12 cellular contexts compared by ENCODE assay signal in genomic region chr7:57308631-57309408, GRCh38.
A peak's percentile ranks its signal among the peaks of the same experiment; 100 is the strongest.
DNase-seq lines count a peak whose midpoint lies in the region; ATAC-seq and TF ChIP-seq lines count a peak whose summit lies in the region.
"Had no signal": no experiment of that assay in that cellular context is flagged by ENCODE, and none has a peak within 500 bp of the region (broad histone marks: within the 10 kb centered on the region; RNA-seq: fewer than 3 reads in every experiment).

No MANE protein-coding gene starts in this region.

- no peak overlapping the region for H3K4me2 ChIP-seq in SU-DHL-6 (ENCODE audit: low read depth, low read length, poor library complexity, severe bottlenecking)
- H3K4me2 ChIP-seq: BLaER1 treated with 17β-estradiol and CSF1 and Interleukin-3, amounts not matched to agents 10 nM and 100 nM had no signal

- intact Hi-C loops in psoas muscle (cut with DNase I) = loop anchor here (5.0 to 10.0 kb wide), 3 partner anchors 56 to 176 kb away; no protein-coding TSS in a partner anchor

- no peak overlapping the region for H3K27ac Mint-ChIP-seq in activated naive CD8-positive, alpha-beta T cell treated with anti-CD3 and anti-CD28 coated beads, Interleukin-2, amount 50 U/mL, for 24 hours
- no peak overlapping the region for H3K27ac Mint-ChIP-seq in activated naive CD8-positive, alpha-beta T cell treated with anti-CD3 and anti-CD28 coated beads for 36 hours
- H3K27ac Mint-ChIP-seq: stimulated activated memory B cell treated with anti-CD40 and anti-IgM and Interleukin-4, amounts not matched to agents 10 μg/mL and 1 μg/mL and 100 μg/mL, for 72 hours had no signal

- WGBS in psoas muscle, 3 donors = 60 to 66% (median 61%) methylated on average over 20 of the region's 20 CpGs

- no peaks in the 10 kb centered on the region for H3K36me3 Mint-ChIP-seq in activated naive CD8-positive, alpha-beta T cell treated with anti-CD3 and anti-CD28 coated beads, Interleukin-2, amount 50 U/mL, for 24 hours (ENCODE audit: low read depth)
- H3K36me3 Mint-ChIP-seq in activated naive CD8-positive, alpha-beta T cell treated with anti-CD3 and anti-CD28 coated beads for 36 hours = no peaks in the 10 kb centered on the region
- H3K36me3 Mint-ChIP-seq: stimulated activated memory B cell treated with anti-CD40 and anti-IgM and Interleukin-4, amounts not matched to agents 10 μg/mL and 1 μg/mL and 100 μg/mL, for 72 hours had no signal

- DNase-seq in activated naive CD8-positive, alpha-beta T cell treated with anti-CD3 and anti-CD28 coated beads, Interleukin-2, amount 50 U/mL, for 24 hours = peak; percentile 4
- no peak for DNase-seq in activated naive CD8-positive, alpha-beta T cell treated with anti-CD3 and anti-CD28 coated beads for 36 hours
- DNase-seq in HFF-Myc (ENCODE audit: extremely low read depth, low read depth) = no peak
- DNase-seq in psoas muscle = no peak
- no peak for DNase-seq in NCI-H2081 treated with DMSO at 0.1 percent for 48 hours (lab: John Stamatoyannopoulos, UW)
- no peak for DNase-seq in NCI-H524 (lab: John Stamatoyannopoulos, UW)
- DNase-seq in amniotic stem cell (lab: John Stamatoyannopoulos, UW) = no peak
- DNase-seq: effector CD8-positive, alpha-beta T cell; NCI-H510A treated with DMSO at 0.1 percent for 48 hours had no signal

- H3K4me1 ChIP-seq in psoas muscle = no peaks in the 10 kb centered on the region

- peak; percentile 22 for TF ChIP-seq CTCF in HFF-Myc (IDR thresholded peaks at IDR 0.05; ENCODE audit: low read depth, low read length, missing control alignments)
- peak; percentile 66 for TF ChIP-seq CTCF in SU-DHL-6 (IDR thresholded peaks at IDR 0.05; ENCODE audit: insufficient read depth, low read length, poor library complexity, severe bottlenecking)
- peak; percentile 25 for TF ChIP-seq CTCF in psoas muscle (IDR thresholded peaks at IDR 0.05)

- H3K27ac ChIP-seq in SU-DHL-6 (ENCODE audit: low read depth, low read length) = no peak overlapping the region
- no peak overlapping the region for H3K27ac ChIP-seq in psoas muscle
- H3K27ac ChIP-seq: BLaER1 treated with 17β-estradiol and CSF1 and Interleukin-3, amounts not matched to agents 10 nM and 100 nM had no signal

- H3F3A ChIP-seq in SU-DHL-6 (ENCODE audit: insufficient read depth) = no peaks in the 10 kb centered on the region

- H3K9me2 ChIP-seq in SU-DHL-6 (replicated peaks; ENCODE audit: insufficient read depth, low read length) = no peaks in the 10 kb centered on the region

- H3K4me3 Mint-ChIP-seq in activated naive CD8-positive, alpha-beta T cell treated with anti-CD3 and anti-CD28 coated beads, Interleukin-2, amount 50 U/mL, for 24 hours = no peak overlapping the region
- H3K4me3 Mint-ChIP-seq in activated naive CD8-positive, alpha-beta T cell treated with anti-CD3 and anti-CD28 coated beads for 36 hours = no peak overlapping the region
- H3K4me3 Mint-ChIP-seq: stimulated activated memory B cell treated with anti-CD40 and anti-IgM and Interleukin-4, amounts not matched to agents 10 μg/mL and 1 μg/mL and 100 μg/mL, for 72 hours had no signal

- H3K4me3 ChIP-seq in HFF-Myc (replicated peaks; ENCODE audit: low read depth, low read length) = no peak overlapping the region
- H3K4me3 ChIP-seq in SU-DHL-6 (ENCODE audit: insufficient read depth, low read length, poor library complexity, severe bottlenecking) = no peak overlapping the region
- no peak overlapping the region for H3K4me3 ChIP-seq in psoas muscle
- H3K4me3 ChIP-seq: BLaER1 treated with 17β-estradiol and CSF1 and Interleukin-3, amounts not matched to agents 10 nM and 100 nM had no signal

- H3K27me3 Mint-ChIP-seq in activated naive CD8-positive, alpha-beta T cell treated with anti-CD3 and anti-CD28 coated beads, Interleukin-2, amount 50 U/mL, for 24 hours = no peaks in the 10 kb centered on the region
- no peaks in the 10 kb centered on the region for H3K27me3 Mint-ChIP-seq in activated naive CD8-positive, alpha-beta T cell treated with anti-CD3 and anti-CD28 coated beads for 36 hours
- H3K27me3 Mint-ChIP-seq: stimulated activated memory B cell treated with anti-CD40 and anti-IgM and Interleukin-4, amounts not matched to agents 10 μg/mL and 1 μg/mL and 100 μg/mL, for 72 hours had no signal

- H3K79me2 ChIP-seq in SU-DHL-6 (ENCODE audit: insufficient read depth, low read length) = no peaks in the 10 kb centered on the region

- ATAC-seq in activated naive CD8-positive, alpha-beta T cell treated with anti-CD3 and anti-CD28 coated beads, Interleukin-2, amount 50 U/mL, for 24 hours = no peak
- ATAC-seq in psoas muscle = peak; percentile 19 to 64 (median 39)
- ATAC-seq: stimulated activated memory B cell treated with anti-CD40 and anti-IgM and Interleukin-4, amounts not matched to agents 10 μg/mL and 1 μg/mL and 100 μg/mL, for 72 hours had no signal

- no peaks in the 10 kb centered on the region for H3K9me3 ChIP-seq in SU-DHL-6 (ENCODE audit: insufficient read depth, low read length)
- H3K9me3 ChIP-seq in psoas muscle = no peaks in the 10 kb centered on the region

- H3K36me3 ChIP-seq in SU-DHL-6 (ENCODE audit: low read length) = no peaks in the 10 kb centered on the region
- H3K36me3 ChIP-seq in psoas muscle (ENCODE audit: insufficient read depth in 1 of 2, low read depth in 1 of 2) = no peaks in the 10 kb centered on the region
- H3K36me3 ChIP-seq: BLaER1 treated with 17β-estradiol and CSF1 and Interleukin-3, amounts not matched to agents 10 nM and 100 nM had no signal

- H3K27me3 ChIP-seq in SU-DHL-6 (ENCODE audit: low read length) (no peaks in the 10 kb centered on the region), psoas muscle (ENCODE audit: insufficient read depth in 3 of 3, low read length in 2 of 3) (no peaks in the 10 kb centered on the region)
- H3K27me3 ChIP-seq: BLaER1 treated with 17β-estradiol and CSF1 and Interleukin-3, amounts not matched to agents 10 nM and 100 nM had no signal

- no peak overlapping the region for H3K9ac ChIP-seq in SU-DHL-6 (ENCODE audit: low read length)
- H3K9ac ChIP-seq: BLaER1 treated with 17β-estradiol and CSF1 and Interleukin-3, amounts not matched to agents 10 nM and 100 nM had no signal

- peaks cover 30% of the 10 kb centered on the region for H3K9me3 Mint-ChIP-seq in activated naive CD8-positive, alpha-beta T cell treated with anti-CD3 and anti-CD28 coated beads, Interleukin-2, amount 50 U/mL, for 24 hours
- H3K9me3 Mint-ChIP-seq in activated naive CD8-positive, alpha-beta T cell treated with anti-CD3 and anti-CD28 coated beads for 36 hours = peaks cover 23% of the 10 kb centered on the region

- H3K4me1 Mint-ChIP-seq in activated naive CD8-positive, alpha-beta T cell treated with anti-CD3 and anti-CD28 coated beads, Interleukin-2, amount 50 U/mL, for 24 hours = no peaks in the 10 kb centered on the region
- H3K4me1 Mint-ChIP-seq in activated naive CD8-positive, alpha-beta T cell treated with anti-CD3 and anti-CD28 coated beads for 36 hours = no peaks in the 10 kb centered on the region
- H3K4me1 Mint-ChIP-seq: stimulated activated memory B cell treated with anti-CD40 and anti-IgM and Interleukin-4, amounts not matched to agents 10 μg/mL and 1 μg/mL and 100 μg/mL, for 72 hours had no signal

- no peaks in the 10 kb centered on the region for H4K20me1 ChIP-seq in SU-DHL-6 (ENCODE audit: low read depth, low read length)
- H4K20me1 ChIP-seq: BLaER1 treated with 17β-estradiol and CSF1 and Interleukin-3, amounts not matched to agents 10 nM and 100 nM had no signal

- no peak overlapping the region for H2AFZ ChIP-seq in SU-DHL-6 (ENCODE audit: low read depth, low read length, severe bottlenecking)
